ENCODE assay signal across 8 cellular contexts in the genomic region with DNA sequence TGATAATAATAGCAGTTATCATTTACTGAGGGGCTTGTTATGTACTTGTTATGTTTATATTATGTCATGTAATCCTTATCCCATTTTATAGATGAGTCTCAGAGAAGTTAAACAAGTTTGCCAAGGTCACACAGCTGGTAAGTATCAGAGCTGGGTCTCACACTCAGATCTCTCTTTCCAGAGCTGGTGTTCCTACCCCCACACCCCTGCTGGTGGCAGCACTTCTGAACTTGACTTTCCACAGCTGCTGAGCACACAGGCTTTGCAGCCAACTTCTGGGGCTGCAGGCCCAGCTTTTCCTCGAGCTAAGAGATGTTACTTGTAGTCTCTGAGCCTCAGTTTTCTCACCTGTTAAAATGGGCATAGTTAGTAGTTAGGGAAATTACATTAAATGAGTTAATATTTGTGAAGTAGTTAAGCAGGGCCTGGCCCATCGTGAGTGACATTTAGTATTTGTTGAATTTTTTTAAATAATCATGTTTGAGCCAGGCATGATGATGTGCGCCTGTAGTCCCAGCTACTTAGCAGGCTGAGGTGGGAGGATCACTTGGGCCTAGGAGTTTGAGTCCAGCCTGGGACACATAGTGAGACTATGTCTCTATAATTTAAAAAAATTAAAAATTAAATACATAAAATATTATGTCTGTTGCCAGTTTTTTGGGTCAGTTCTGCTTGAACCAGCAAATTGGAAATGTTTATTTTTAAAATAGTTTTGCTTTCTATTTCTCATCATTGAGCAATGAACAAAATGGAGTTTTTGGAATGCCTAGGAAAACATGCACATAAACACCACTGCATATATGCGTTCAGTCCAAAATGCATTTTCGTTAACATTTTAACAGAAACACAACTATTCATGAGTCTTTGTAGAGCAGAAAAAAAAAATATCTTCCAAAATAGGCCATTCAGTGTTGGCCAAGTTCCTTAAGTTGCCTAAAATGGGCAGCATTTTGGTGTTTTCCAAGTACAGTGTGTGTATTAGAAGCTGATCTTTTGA.
DNase-seq lines count a peak whose midpoint lies in the region; ATAC-seq and TF ChIP-seq lines count a peak whose summit lies in the region.

No MANE protein-coding gene starts in this region.

- no peak overlapping the region for H3K4me3 Mint-ChIP-seq in stimulated activated effector memory CD8-positive, alpha-beta T cell treated with anti-CD3 and anti-CD28 coated beads, Interleukin-12 subunit alpha, Interleukin-12 subunit beta, amount 100 ng/mL, for 72 hours

- TF ChIP-seq CTCF in RWPE2 (IDR thresholded peaks at IDR 0.05; ENCODE audit: poor library complexity, severe bottlenecking) (peak; percentile 79), sigmoid colon (IDR thresholded peaks at IDR 0.05) (peak in 3 of 4 experiments; percentile 29 to 44 (median 43))

- no peak for TF ChIP-seq EP300 in sigmoid colon (IDR thresholded peaks at IDR 0.05)

- no peaks in the 10 kb centered on the region for H3K36me3 ChIP-seq in RWPE2 (ENCODE audit: low read depth)
- no peaks in the 10 kb centered on the region for H3K36me3 ChIP-seq in sigmoid colon

- TF ChIP-seq POLR2A in sigmoid colon (IDR thresholded peaks at IDR 0.05) = no peak

- no peaks in the 10 kb centered on the region for H3K27me3 ChIP-seq in RWPE2 (ENCODE audit: insufficient read depth, poor library complexity, severe bottlenecking)
- no peaks in the 10 kb centered on the region for H3K27me3 ChIP-seq in sigmoid colon

- ATAC-seq in RWPE2 (ENCODE audit: low read depth) (peak; percentile 80; the same call in 2 of the 3 replicates), HG02973 (IDR thresholded peaks at IDR 0.05; ENCODE audit: unreplicated experiment) (no peak)
- no peak for ATAC-seq in stimulated activated effector memory CD8-positive, alpha-beta T cell treated with anti-CD3 and anti-CD28 coated beads, Interleukin-12 subunit alpha, Interleukin-12 subunit beta, amount 100 ng/mL, for 72 hours

- WGBS in sigmoid colon, 2 donors = 73 to 74% methylated on average over 5 of the region's 5 CpGs

- H3K9me3 ChIP-seq in RWPE2 (ENCODE audit: severe bottlenecking) (no peaks in the 10 kb centered on the region), sigmoid colon (no peaks in the 10 kb centered on the region)

- intact Hi-C loops in sigmoid colon (cut with DNase I) = no loop called here

- no peak overlapping the region for H3K27ac Mint-ChIP-seq in stimulated activated effector memory CD8-positive, alpha-beta T cell treated with anti-CD3 and anti-CD28 coated beads, Interleukin-12 subunit alpha, Interleukin-12 subunit beta, amount 100 ng/mL, for 72 hours

- no peak overlapping the region for H3K4me3 ChIP-seq in RWPE2 (ENCODE audit: severe bottlenecking)
- no peak overlapping the region for H3K4me3 ChIP-seq in sigmoid colon

- H3K27ac ChIP-seq in RWPE2 (ENCODE audit: poor library complexity, severe bottlenecking) (no peak overlapping the region), sigmoid colon (peak overlapping the region; percentile 10 to 37 (median 20))

- no peaks in the 10 kb centered on the region for H3K36me3 Mint-ChIP-seq in stimulated activated effector memory CD8-positive, alpha-beta T cell treated with anti-CD3 and anti-CD28 coated beads, Interleukin-12 subunit alpha, Interleukin-12 subunit beta, amount 100 ng/mL, for 72 hours

- H3K4me1 Mint-ChIP-seq in stimulated activated effector memory CD8-positive, alpha-beta T cell treated with anti-CD3 and anti-CD28 coated beads, Interleukin-12 subunit alpha, Interleukin-12 subunit beta, amount 100 ng/mL, for 72 hours = no peaks in the 10 kb centered on the region

- no peaks in the 10 kb centered on the region for H3K4me1 ChIP-seq in RWPE2 (ENCODE audit: insufficient read depth, poor library complexity, severe bottlenecking)
- H3K4me1 ChIP-seq in sigmoid colon = peaks cover 0 to 11% (median 8%) of the 10 kb centered on the region in 4 donors

- DNase-seq in H4 (ENCODE audit: low spot score) = peak; percentile 53
- DNase-seq in RWPE2 (ENCODE audit: low spot score) = no peak
- DNase-seq in fibroblast of the conjunctiva (ENCODE audit: low read depth) = peak; percentile 79
- no peak for DNase-seq in sigmoid colon
- no peak for DNase-seq in stimulated activated effector memory CD8-positive, alpha-beta T cell treated with anti-CD3 and anti-CD28 coated beads, Interleukin-12 subunit alpha, Interleukin-12 subunit beta, amount 100 ng/mL, for 72 hours (ENCODE audit: low spot score in 2 of 2)
- DNase-seq in activated CD4-positive, alpha-beta T cell treated with anti-CD3 and anti-CD28 coated beads, Interleukin-2, amount 50 U/mL, for 4 hours = no peak
- DNase-seq in NCI-H2029 treated with DMSO at 0.1 percent for 48 hours (lab: John Stamatoyannopoulos, UW) = no peak

- H3K9me3 Mint-ChIP-seq in stimulated activated effector memory CD8-positive, alpha-beta T cell treated with anti-CD3 and anti-CD28 coated beads, Interleukin-12 subunit alpha, Interleukin-12 subunit beta, amount 100 ng/mL, for 72 hours = no peaks in the 10 kb centered on the region

Comparison
In these comparisons a context has a peak if more than half of its experiments do, and no peak if none do; other contexts are left out.
1. DNase-seq: peak in H4 (single experiment) and fibroblast of the conjunctiva (single experiment); none in RWPE2 (single experiment), sigmoid colon (single experiment), stimulated activated effector memory CD8-positive, alpha-beta T cell treated with anti-CD3 and anti-CD28 coated beads, Interleukin-12 subunit alpha, Interleukin-12 subunit beta, amount 100 ng/mL, for 72 hours (0 of 2), activated CD4-positive, alpha-beta T cell treated with anti-CD3 and anti-CD28 coated beads, Interleukin-2, amount 50 U/mL, for 4 hours (0 of 2) and NCI-H2029 treated with DMSO at 0.1 percent for 48 hours (single experiment).